ENCODE assay signal across 12 cellular contexts in the genomic region with DNA sequence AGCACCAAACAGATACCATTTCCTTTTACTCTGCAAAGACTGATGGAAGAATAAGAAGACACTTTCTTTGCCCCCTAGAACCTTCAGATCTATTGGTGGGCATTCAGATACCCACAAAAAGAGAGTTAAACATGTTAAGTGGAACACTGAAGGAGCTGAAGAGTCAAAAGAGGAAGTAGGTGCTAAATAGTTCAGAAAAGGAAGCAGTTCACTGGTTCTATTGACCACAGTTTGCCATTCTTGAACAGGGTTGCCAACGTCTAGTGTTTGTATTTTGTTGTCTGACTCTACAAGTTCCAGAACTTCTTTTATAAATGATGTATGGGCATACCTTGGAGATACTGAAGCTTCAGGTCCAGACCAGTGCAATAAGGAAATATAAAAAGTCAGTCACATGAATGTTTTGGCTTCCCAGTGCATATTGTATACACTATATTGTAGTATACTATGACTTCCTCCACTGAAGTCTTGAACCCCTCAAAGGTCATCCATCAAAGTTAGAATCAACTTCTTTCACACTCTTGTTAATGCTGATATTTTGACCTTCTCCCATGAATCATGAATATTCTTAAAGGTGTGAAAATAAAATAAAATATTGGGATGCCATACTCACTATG. TPM values are rescaled to one million over a fixed set of nuclear protein-coding genes. Genes with fewer than 3 reads are reported as not detected.
DNase-seq lines count a peak whose midpoint lies in the region; ATAC-seq and TF ChIP-seq lines count a peak whose summit lies in the region.
"Had no signal": no experiment of that assay in that cellular context is flagged by ENCODE, and none has a peak within 500 bp of the region (broad histone marks: within the 10 kb centered on the region; RNA-seq: fewer than 3 reads in every experiment).

No MANE protein-coding gene starts in this region.

- no peak overlapping the region for H3K4me2 ChIP-seq in OCI-LY7 (ENCODE audit: low read length)

- ATAC-seq in GM19467 (IDR thresholded peaks at IDR 0.05; ENCODE audit: unreplicated experiment), result peak; percentile 90
- peak; percentile 82 for ATAC-seq in HG03097 (IDR thresholded peaks at IDR 0.05; ENCODE audit: low FRiP score, unreplicated experiment)
- no peak for ATAC-seq in HG03457 (IDR thresholded peaks at IDR 0.05; ENCODE audit: unreplicated experiment)
- ATAC-seq: activated CD4-positive, alpha-beta T cell treated with anti-CD3 and anti-CD28 coated beads for 36 hours had no signal

- BruUV-seq in OCI-LY7 (replicated peaks; lab: Mats Ljungman, UMichigan), result no TSS peak

- H3K36me3 Mint-ChIP-seq in glutamatergic neuron (ENCODE audit: unreplicated experiment), result peaks cover 4% of the 10 kb centered on the region

- H3K4me1 Mint-ChIP-seq in glutamatergic neuron (ENCODE audit: low read depth, unreplicated experiment), result no peaks in the 10 kb centered on the region

- TF ChIP-seq CTCF in OCI-LY7 (conservative IDR thresholded peaks at IDR 0.05; ENCODE audit: low read length) (no peak), glutamatergic neuron (IDR thresholded peaks at IDR 0.05; ENCODE audit: partially characterized antibody, unreplicated experiment) (no peak)

- H3K27me3 Mint-ChIP-seq in glutamatergic neuron (ENCODE audit: unreplicated experiment), result peaks cover 2% of the 10 kb centered on the region
- H3K27me3 Mint-ChIP-seq: activated CD4-positive, alpha-beta T cell treated with anti-CD3 and anti-CD28 coated beads for 36 hours had no signal

- H3K27ac ChIP-seq in OCI-LY7 (ENCODE audit: low read depth, low read length, poor library complexity, severe bottlenecking), result no peak overlapping the region
- H3K27ac ChIP-seq: brain microvascular endothelial cell had no signal

- H4K20me1 ChIP-seq in OCI-LY7 (ENCODE audit: insufficient read depth, low read length), result no peaks in the 10 kb centered on the region

- no peak overlapping the region for H3K27ac Mint-ChIP-seq in glutamatergic neuron (ENCODE audit: unreplicated experiment)
- H3K27ac Mint-ChIP-seq: activated CD4-positive, alpha-beta T cell treated with anti-CD3 and anti-CD28 coated beads for 36 hours had no signal

- CTCF ChIA-PET in OCI-LY7 (lab: Charles Lee; ENCODE audit: unreplicated experiment), result no interaction called here

- peak; percentile 39 for DNase-seq in DMS53 (lab: John Stamatoyannopoulos, UW)
- peak; percentile 11 for DNase-seq in OCI-LY7 (ENCODE audit: low spot score)
- DNase-seq in stimulated activated CD4-positive, alpha-beta T cell treated with anti-CD3 and anti-CD28 coated beads, Interleukin-4, amount 100 ng/mL, for 4 hours, result no peak
- no peak for DNase-seq in glutamatergic neuron
- no peak for DNase-seq in DMS153 treated with DMSO at 0.1 percent for 48 hours (lab: John Stamatoyannopoulos, UW; ENCODE audit: unreplicated experiment)
- DNase-seq: activated CD4-positive, alpha-beta T cell treated with anti-CD3 and anti-CD28 coated beads for 36 hours; brain microvascular endothelial cell; NCI-H510A treated with DMSO at 0.1 percent for 48 hours had no signal

- no peaks in the 10 kb centered on the region for H3K36me3 ChIP-seq in OCI-LY7 (ENCODE audit: insufficient read depth, low read length)
- H3K36me3 ChIP-seq: brain microvascular endothelial cell had no signal

- H3K4me3 ChIP-seq in OCI-LY7 (ENCODE audit: low read depth, low read length, poor library complexity, severe bottlenecking), result no peak overlapping the region

- H3K9me3 ChIP-seq in OCI-LY7 (ENCODE audit: low read length), result no peaks in the 10 kb centered on the region

- no peak overlapping the region for H3K4me3 Mint-ChIP-seq in glutamatergic neuron (ENCODE audit: unreplicated experiment)
- H3K4me3 Mint-ChIP-seq: activated CD4-positive, alpha-beta T cell treated with anti-CD3 and anti-CD28 coated beads for 36 hours had no signal

- no peaks in the 10 kb centered on the region for H3K9me2 ChIP-seq in OCI-LY7 (ENCODE audit: insufficient read depth, low read length)

- intact Hi-C loops in OCI-LY7 (cut with micrococcal nuclease; ENCODE audit: unreplicated experiment), result no loop called here

- no peaks in the 10 kb centered on the region for H3K4me1 ChIP-seq in OCI-LY7 (ENCODE audit: insufficient read depth, low read length, poor library complexity, severe bottlenecking)

- POLR2A ChIA-PET in OCI-LY7 (lab: Charles Lee), result interaction anchor here (0.5 to 0.7 kb wide), 3 partner anchors 42 to 220 kb away, joined by 3 read pairs; no protein-coding TSS in a partner anchor

- no peaks in the 10 kb centered on the region for H3K9me3 Mint-ChIP-seq in glutamatergic neuron (ENCODE audit: unreplicated experiment)

- H3K79me2 ChIP-seq in OCI-LY7 (ENCODE audit: insufficient read depth, low read depth, low read length), result no peaks in the 10 kb centered on the region

- no peak overlapping the region for H2AFZ ChIP-seq in OCI-LY7 (ENCODE audit: low read length)

RNA-seq across cellular contexts. Expression of a gene that starts 47.5 kb away (rescaled TPM):
- not detected in 2 replicates for total RNA-seq in OCI-LY7 (2014; rRNA removed; shearing (Covaris generic))
- total RNA-seq in OCI-LY7 (2022) (not detected in 2 replicates), glutamatergic neuron (ENCODE audit: unreplicated experiment) (not detected)
- total RNA-seq: activated CD4-positive, alpha-beta T cell treated with anti-CD3 and anti-CD28 coated beads for 36 hours; glomerular endothelial cell had no signal

Comparison
In these comparisons a context has a peak if more than half of its experiments do, and no peak if none do; other contexts are left out.
1. DNase-seq: peak in DMS53 (single experiment) and OCI-LY7 (single experiment); none in stimulated activated CD4-positive, alpha-beta T cell treated with anti-CD3 and anti-CD28 coated beads, Interleukin-4, amount 100 ng/mL, for 4 hours (0 of 2), glutamatergic neuron (single experiment) and DMS153 treated with DMSO at 0.1 percent for 48 hours (single experiment).